15 cellular contexts compared by ENCODE assay signal in the genomic region with DNA sequence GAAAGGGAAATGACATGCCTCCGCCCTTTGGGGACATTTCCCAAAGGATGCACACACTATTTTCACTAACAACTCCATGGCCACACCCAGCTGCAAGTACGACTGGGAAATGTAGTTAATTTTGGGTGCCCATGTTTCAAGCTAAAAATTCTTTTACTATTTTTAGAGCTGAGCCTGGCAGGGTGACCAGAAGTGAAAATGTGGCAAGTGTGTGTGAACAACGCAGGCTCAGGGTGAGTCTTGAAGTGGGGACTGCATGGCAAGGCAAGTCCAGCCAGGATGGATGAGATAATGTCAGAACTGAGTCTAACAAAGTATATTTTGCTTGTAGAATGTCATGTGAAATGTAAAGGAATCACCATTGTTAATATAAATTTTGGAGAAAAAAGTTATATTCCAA. TPM values are rescaled to one million over a fixed set of nuclear protein-coding genes. Genes with fewer than 3 reads are reported as not detected.
"Had no signal": no experiment of that assay in that cellular context is flagged by ENCODE, and none has a peak within 500 bp of the region (broad histone marks: within the 10 kb centered on the region; RNA-seq: fewer than 3 reads in every experiment).

No MANE protein-coding gene starts in this region.

- H3K9me3 Mint-ChIP-seq: effector memory CD8-positive, alpha-beta T cell; type B pancreatic cell had no signal

- H3K9me3 ChIP-seq: psoas muscle had no signal

- H3K4me1 Mint-ChIP-seq: immature natural killer cell had no signal

- DNase-seq: activated effector memory CD4-positive, alpha-beta T cell treated with anti-CD3 and anti-CD28 coated beads, Interleukin-2, amount 50 U/mL, for 16 hours; brain microvascular endothelial cell; cerebellar nuclear complex; effector memory CD8-positive, alpha-beta T cell; immature natural killer cell; naive thymus-derived CD8-positive, alpha-beta T cell; psoas muscle; sigmoid colon; stimulated activated CD4-positive, alpha-beta T cell treated with anti-CD3 and anti-CD28 coated beads, Interleukin-12 subunit alpha, Interleukin-12 subunit beta, amount 100 ng/mL, for 4 hours; stimulated activated naive CD4-positive, alpha-beta T cell; substantia nigra had no signal

- H3K4me3 Mint-ChIP-seq: dendritic cell treated with granulocyte-macrophage colony-stimulating factor and Interleukin-4, amounts not matched to agents 40 ng/mL and 50 ng/mL, for 4 days; effector memory CD8-positive, alpha-beta T cell; immature natural killer cell; naive thymus-derived CD8-positive, alpha-beta T cell; type B pancreatic cell had no signal

- H3K36me3 Mint-ChIP-seq: type B pancreatic cell had no signal

- H3K4me3 ChIP-seq: psoas muscle, sigmoid colon had no signal

- ATAC-seq: activated naive CD4-positive, alpha-beta T cell treated with anti-CD3 and anti-CD28 coated beads, Interleukin-2, amount 50 U/mL, for 72 hours; effector memory CD8-positive, alpha-beta T cell; naive thymus-derived CD8-positive, alpha-beta T cell; psoas muscle had no signal

- H3K27ac ChIP-seq: brain microvascular endothelial cell, epithelial cell of prostate, psoas muscle, sigmoid colon had no signal

- H3K36me3 ChIP-seq: brain microvascular endothelial cell, sigmoid colon had no signal

- H3K27ac Mint-ChIP-seq: activated naive CD4-positive, alpha-beta T cell treated with anti-CD3 and anti-CD28 coated beads, Interleukin-2, amount 50 U/mL, for 72 hours; dendritic cell treated with granulocyte-macrophage colony-stimulating factor and Interleukin-4, amounts not matched to agents 40 ng/mL and 50 ng/mL, for 4 days; effector memory CD8-positive, alpha-beta T cell; immature natural killer cell; naive thymus-derived CD8-positive, alpha-beta T cell; type B pancreatic cell had no signal

- H3K27me3 Mint-ChIP-seq: dendritic cell treated with granulocyte-macrophage colony-stimulating factor and Interleukin-4, amounts not matched to agents 40 ng/mL and 50 ng/mL, for 4 days; type B pancreatic cell had no signal

- H3K27me3 ChIP-seq: brain microvascular endothelial cell, sigmoid colon had no signal

- H3K4me1 ChIP-seq: psoas muscle had no signal

RNA-seq across cellular contexts. Expression of gene CD109, which starts 17.0 kb away (rescaled TPM):
- polyA plus RNA-seq: naive thymus-derived CD8-positive, alpha-beta T cell had no signal
